16 cellular contexts compared by ENCODE assay signal in the genomic region with DNA sequence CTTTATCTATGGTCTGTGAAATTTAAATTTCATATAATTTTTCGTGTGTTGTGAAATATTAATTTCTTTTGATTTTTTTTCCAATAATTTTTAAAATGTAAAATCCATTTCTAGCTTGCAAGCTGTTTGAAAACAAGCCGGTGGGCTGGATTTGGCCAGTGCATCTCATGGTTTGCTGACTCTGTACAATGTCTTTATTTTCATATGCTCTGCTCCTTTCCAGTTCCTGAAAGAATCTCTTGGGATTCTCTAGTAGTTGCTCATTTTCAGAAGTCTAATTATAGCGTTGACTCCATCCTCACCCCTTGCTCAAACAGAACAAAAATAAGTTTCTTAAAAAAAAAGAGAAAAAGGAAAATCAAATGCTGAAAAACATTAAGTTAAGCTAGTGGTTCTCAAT. TPM values are rescaled to one million over a fixed set of nuclear protein-coding genes. Genes with fewer than 3 reads are reported as not detected.
DNase-seq lines count a peak whose midpoint lies in the region; ATAC-seq, FAIRE-seq and TF ChIP-seq lines count a peak whose summit lies in the region.
"Had no signal": no experiment of that assay in that cellular context is flagged by ENCODE, and none has a peak within 500 bp of the region (broad histone marks: within the 10 kb centered on the region; RNA-seq: fewer than 3 reads in every experiment).

No MANE protein-coding gene starts in this region.

- no peak overlapping the region for H3K4me3 Mint-ChIP-seq in chondrocyte (ENCODE audit: unreplicated experiment)

- no peaks in the 10 kb centered on the region for H3K4me1 ChIP-seq in mucosa of descending colon (ENCODE audit: low read depth)
- H3K4me1 ChIP-seq: Peyer's patch had no signal

- no peak for TF ChIP-seq CTCF in chondrocyte (IDR thresholded peaks at IDR 0.05)
- no peak for TF ChIP-seq CTCF in mucosa of descending colon (IDR thresholded peaks at IDR 0.05)

- no peaks in the 10 kb centered on the region for H3K9me3 Mint-ChIP-seq in chondrocyte (ENCODE audit: low read depth)

- no peaks in the 10 kb centered on the region for H3K9me3 ChIP-seq in mucosa of descending colon
- H3K9me3 ChIP-seq: Peyer's patch had no signal

- no peak for DNase-seq in Right ventricle myocardium inferior (ENCODE audit: missing footprints)
- DNase-seq in cardiac septum (ENCODE audit: low spot score) = no peak
- no peak for DNase-seq in chondrocyte (ENCODE audit: low spot score)
- DNase-seq in non-pigmented ciliary epithelial cell (ENCODE audit: low read depth) = peak; percentile 27
- no peak for DNase-seq in NCI-H345 (lab: John Stamatoyannopoulos, UW)
- no peak for DNase-seq in urothelium cell line (ENCODE audit: low spot score)
- DNase-seq in mucosa of descending colon = no peak
- DNase-seq: 8988T, EL, H7, Karpas-422, NCI-H1105 treated with DMSO at 0.1 percent for 48 hours, NCI-H187, NCI-H446 treated with DMSO at 0.1 percent for 48 hours, Peyer's patch had no signal

- peak; percentile 34 for ATAC-seq in Right ventricle myocardium inferior
- ATAC-seq in GM18520 (IDR thresholded peaks at IDR 0.05; ENCODE audit: unreplicated experiment) = no peak
- ATAC-seq in mucosa of descending colon = no peak

- H3K4me1 Mint-ChIP-seq in chondrocyte (ENCODE audit: low read depth) = peaks cover 7% of the 10 kb centered on the region

- no peaks in the 10 kb centered on the region for H3K27me3 Mint-ChIP-seq in chondrocyte (ENCODE audit: low read depth)

- intact Hi-C loops in Right ventricle myocardium inferior (cut with DNase I) (no loop called here), cardiac septum (cut with DNase I) (no loop called here), mucosa of descending colon (cut with DNase I, micrococcal nuclease) (no loop called here)

- no peak for FAIRE-seq in urothelium cell line (lab: Jason Lieb, UNC)

- no peaks in the 10 kb centered on the region for H3K36me3 ChIP-seq in mucosa of descending colon (ENCODE audit: low read depth)

- H3K36me3 Mint-ChIP-seq in chondrocyte (ENCODE audit: low read depth) = peaks cover 7% of the 10 kb centered on the region

- peak overlapping the region; percentile 65 for H3K27ac Mint-ChIP-seq in chondrocyte (ENCODE audit: unreplicated experiment)

- no peak overlapping the region for H3K4me3 ChIP-seq in mucosa of descending colon
- H3K4me3 ChIP-seq: Peyer's patch had no signal

RNA-seq across cellular contexts. Expression of a gene that starts 21.4 kb away (rescaled TPM):
- total RNA-seq in Right ventricle myocardium inferior (13.0 TPM), cardiac septum (20.2 TPM), chondrocyte (13.5 to 20.4 TPM (median 15.7 TPM) in 3 replicates), mucosa of descending colon (10 to 100 TPM; 18.7 to 28.2 (median 26.0) TPM)
